Comparison of ENCODE assay signal across 8 cellular contexts in genomic region chr16:53071748-53072301, GRCh38. TPM values are rescaled to one million over a fixed set of nuclear protein-coding genes. Genes with fewer than 3 reads are reported as not detected.
DNase-seq lines count a peak whose midpoint lies in the region; ATAC-seq and TF ChIP-seq lines count a peak whose summit lies in the region.

No MANE protein-coding gene starts in this region.

- no peak overlapping the region for H3K4me3 ChIP-seq in GM12864 (ENCODE audit: low read depth, low read length)
- H3K4me3 ChIP-seq in upper lobe of right lung, result no peak overlapping the region
- no peak overlapping the region for H3K4me3 ChIP-seq in prostate gland
- no peak overlapping the region for H3K4me3 ChIP-seq in effector memory CD4-positive, alpha-beta T cell (ENCODE audit: insufficient read depth, low read depth, low read length, poor library complexity, severe bottlenecking)

- DNase-seq in GM12864 (ENCODE audit: low read depth) (peak; percentile 42), left kidney (ENCODE audit: low read depth, low spot score) (peak; percentile 83), upper lobe of right lung (peak; percentile 71), prostate gland (ENCODE audit: low spot score) (no peak), NCI-H128 (lab: John Stamatoyannopoulos, UW; ENCODE audit: unreplicated experiment) (no peak)
- no peak for DNase-seq in effector memory CD4-positive, alpha-beta T cell

- ATAC-seq in HG02678 (IDR thresholded peaks at IDR 0.05; ENCODE audit: unreplicated experiment) (peak; percentile 66), upper lobe of right lung (peak; percentile 63)

- H3K9me3 ChIP-seq in upper lobe of right lung (no peaks in the 10 kb centered on the region), prostate gland (no peaks in the 10 kb centered on the region)
- no peaks in the 10 kb centered on the region for H3K9me3 ChIP-seq in effector memory CD4-positive, alpha-beta T cell (ENCODE audit: control insufficient read depth, low read length)

- WGBS in prostate gland, result 13% methylated on average over 6 of the region's 6 CpGs

- peak overlapping the region; percentile 78 for H3K27ac ChIP-seq in upper lobe of right lung
- H3K27ac ChIP-seq in prostate gland, result no peak overlapping the region
- no peak overlapping the region for H3K27ac ChIP-seq in effector memory CD4-positive, alpha-beta T cell (ENCODE audit: insufficient read depth, low read length, poor library complexity, severe bottlenecking)

- H3K4me1 ChIP-seq in upper lobe of right lung (peaks cover 37% of the 10 kb centered on the region), prostate gland (replicated peaks) (no peaks in the 10 kb centered on the region)
- no peaks in the 10 kb centered on the region for H3K4me1 ChIP-seq in effector memory CD4-positive, alpha-beta T cell (ENCODE audit: control insufficient read depth, insufficient read depth, low read length, poor library complexity, severe bottlenecking)

- TF ChIP-seq CTCF in GM12864 (IDR thresholded peaks at IDR 0.05; ENCODE audit: low read depth, low read length, missing control alignments) (no peak), upper lobe of right lung (IDR thresholded peaks at IDR 0.05) (no peak), prostate gland (IDR thresholded peaks at IDR 0.05) (no peak)

- H3K36me3 ChIP-seq in upper lobe of right lung (no peaks in the 10 kb centered on the region), prostate gland (no peaks in the 10 kb centered on the region)
- H3K36me3 ChIP-seq in effector memory CD4-positive, alpha-beta T cell (ENCODE audit: control insufficient read depth, insufficient read depth, low read length), result no peaks in the 10 kb centered on the region

- no peaks in the 10 kb centered on the region for H3K27me3 ChIP-seq in upper lobe of right lung
- H3K27me3 ChIP-seq in prostate gland (replicated peaks; ENCODE audit: insufficient read depth), result no peaks in the 10 kb centered on the region
- H3K27me3 ChIP-seq in effector memory CD4-positive, alpha-beta T cell (replicated peaks; ENCODE audit: control insufficient read depth, insufficient read depth, low read length, poor library complexity, severe bottlenecking), result no peaks in the 10 kb centered on the region

- intact Hi-C loops in upper lobe of right lung (cut with DNase I), result no loop called here
- intact Hi-C loops in prostate gland (cut with DNase I), result no loop called here

- no peak for TF ChIP-seq POLR2A in prostate gland (IDR thresholded peaks at IDR 0.05)

TF ChIP-seq in PFSK-1, 5 proteins besides CTCF, POLR2A, EP300 and RAD21:
- peak; percentile 21 for TF ChIP-seq FOXP2 (optimal IDR thresholded peaks at IDR 0.05; ENCODE audit: borderline replicate concordance, extremely low read depth, extremely low read length, insufficient read depth)
- TF ChIP-seq REST (IDR thresholded peaks at IDR 0.05; ENCODE audit: insufficient read depth in 1 of 2, low read depth in 2 of 2, low read length in 2 of 2), result no peak
- no peak for TF ChIP-seq POLR2AphosphoS5 (IDR thresholded peaks at IDR 0.05; ENCODE audit: low read depth, low read length)
- peak; percentile 54; the same call in 1 of the 2 replicates for TF ChIP-seq SIN3A (IDR thresholded peaks at IDR 0.05; ENCODE audit: borderline replicate concordance, insufficient read depth, low read length)

RNA-seq across cellular contexts. Expression of gene CHD9, which starts 17.0 kb away (rescaled TPM):
- polyA plus RNA-seq in PFSK-1 (2012; ENCODE audit: insufficient read length, low read depth), result 5.8 TPM
- total RNA-seq in upper lobe of right lung (81.4 TPM), prostate gland (10 to 100 TPM; 56.3 to 62.6 TPM)

RNA-seq across cellular contexts. Expression of gene CHD9NB, which starts 19.1 kb away (rescaled TPM):
- polyA plus RNA-seq in PFSK-1 (2012; ENCODE audit: insufficient read length, low read depth), result not detected
- total RNA-seq in upper lobe of right lung (1.1 TPM), prostate gland (10 to 100 TPM in 1 of 2 donors, 1 to 10 TPM in 1; 4.3 to 26.7 TPM)

Comparison
In these comparisons a context has a peak if more than half of its experiments do, and no peak if none do; other contexts are left out.
1. DNase-seq: peak in GM12864 (single experiment), left kidney (single experiment) and upper lobe of right lung (single experiment); none in prostate gland (single experiment), effector memory CD4-positive, alpha-beta T cell (0 of 3) and NCI-H128 (single experiment).